ENCODE assay signal across 38 cellular contexts in genomic region chr12:109286652-109287051, GRCh38. TPM values are rescaled to one million over a fixed set of nuclear protein-coding genes. Genes with fewer than 3 reads are reported as not detected.
"Had no signal": no experiment of that assay in that cellular context is flagged by ENCODE, and none has a peak within 500 bp of the region (broad histone marks: within the 10 kb centered on the region; RNA-seq: fewer than 3 reads in every experiment).

No MANE protein-coding gene starts in this region.

- H3K36me3 ChIP-seq: adrenal gland, brain microvascular endothelial cell, breast epithelium had no signal

- H3K27ac Mint-ChIP-seq: activated B cell treated with CpG ODN at 0.5 μM for 24 hours; activated CD4-positive, alpha-beta memory T cell treated with anti-CD3 and anti-CD28 coated beads, Interleukin-2, amount 10 ng/mL, durations not matched to agents 7 days and 5 days; activated CD4-positive, alpha-beta T cell treated with anti-CD3 and anti-CD28 coated beads for 36 hours; activated CD4-positive, alpha-beta T cell treated with anti-CD3 and anti-CD28 coated beads, Interleukin-2, amount 10 ng/mL, durations not matched to agents 7 days and 5 days; activated CD8-positive, alpha-beta memory T cell treated with anti-CD3 and anti-CD28 coated beads, Interleukin-2, amount 10 ng/mL, durations not matched to agents 7 days and 5 days; activated CD8-positive, alpha-beta T cell treated with anti-CD3 and anti-CD28 coated beads, Interleukin-2, amount 10 ng/mL, durations not matched to agents 7 days and 5 days; activated naive CD8-positive, alpha-beta T cell treated with anti-CD3 and anti-CD28 coated beads for 36 hours; activated T-cell treated with anti-CD3 and anti-CD28 coated beads, Interleukin-2, amount 50 U/mL, for 24 hours; activated T-helper 2 cell treated with anti-CD3 and anti-CD28 coated beads, Interferon-gamma antibody, Interleukin-2, Interleukin-4, amounts not matched to agents 10 μg/mL and 5 μg/mL and 100 μg/mL, durations not matched to agents 14 hours and 24 hours and 36 hours; T-helper 1 cell treated with Interleukin-12 subunit alpha and Interleukin-12 subunit beta and Interleukin-4 antibody, amounts not matched to agents 30 μg/mL and 1 μg/mL, for 36 hours; T-helper 2 cell treated with Interferon-gamma antibody and Interleukin-4, amounts not matched to agents 5 μg/mL and 100 μg/mL, for 36 hours had no signal

- H3K36me3 Mint-ChIP-seq: activated CD8-positive, alpha-beta memory T cell treated with anti-CD3 and anti-CD28 coated beads, Interleukin-2, amount 10 ng/mL, durations not matched to agents 7 days and 5 days; activated naive CD4-positive, alpha-beta T cell treated with anti-CD3 and anti-CD28 coated beads, Interleukin-2, amount 50 U/mL, for 72 hours; activated naive CD8-positive, alpha-beta T cell treated with anti-CD3 and anti-CD28 coated beads for 36 hours had no signal

- DNase-seq: activated B cell treated with CpG ODN at 0.5 μM for 24 hours; activated CD4-positive, alpha-beta memory T cell treated with anti-CD3 and anti-CD28 coated beads, Interleukin-2, amount 10 ng/mL, durations not matched to agents 7 days and 5 days; activated CD4-positive, alpha-beta T cell treated with anti-CD3 and anti-CD28 coated beads for 1 hour; activated CD4-positive, alpha-beta T cell treated with anti-CD3 and anti-CD28 coated beads for 36 hours; activated CD4-positive, alpha-beta T cell treated with anti-CD3 and anti-CD28 coated beads for 48 hours; activated CD4-positive, alpha-beta T cell treated with anti-CD3 and anti-CD28 coated beads, Interleukin-2, amount 10 ng/mL, durations not matched to agents 7 days and 5 days; activated CD4-positive, alpha-beta T cell treated with anti-CD3 and anti-CD28 coated beads, Interleukin-2, amount 50 U/mL, for 48 hours; activated CD8-positive, alpha-beta memory T cell treated with anti-CD3 and anti-CD28 coated beads for 24 hours; activated CD8-positive, alpha-beta memory T cell treated with anti-CD3 and anti-CD28 coated beads, Interleukin-2, amount 10 ng/mL, durations not matched to agents 7 days and 5 days; activated CD8-positive, alpha-beta memory T cell treated with anti-CD3 and anti-CD28 coated beads, Interleukin-2, amount 50 U/mL, for 48 hours; activated CD8-positive, alpha-beta T cell treated with anti-CD3 and anti-CD28 coated beads, Interleukin-2, amount 10 ng/mL, durations not matched to agents 7 days and 5 days; activated effector memory CD4-positive, alpha-beta T cell treated with Interleukin-2 at 50 U/mL for 16 hours; activated gamma-delta T cell; activated naive CD4-positive, alpha-beta T cell treated with anti-CD3 and anti-CD28 coated beads, Interleukin-2, amount 50 U/mL, for 16 hours; activated naive CD4-positive, alpha-beta T cell treated with Interleukin-2 at 50 U/mL for 16 hours; activated naive CD8-positive, alpha-beta T cell treated with anti-CD3 and anti-CD28 coated beads for 36 hours; activated T-cell treated with anti-CD3 and anti-CD28 coated beads, Interleukin-2, amount 50 U/mL, for 24 hours; activated T-cell treated with anti-CD3 and anti-CD28 coated beads, Interleukin-2, amount 50 U/mL, for 48 hours; adrenal gland; amniotic stem cell; body of pancreas; brain microvascular endothelial cell; caudate nucleus; cerebellar nuclear complex; T-helper 1 cell; T-helper 2 cell; T-helper 9 cell had no signal

- H3K4me1 ChIP-seq: adrenal gland, body of pancreas, breast epithelium had no signal

- ATAC-seq: activated CD4-positive, alpha-beta T cell treated with anti-CD3 and anti-CD28 coated beads for 36 hours; activated CD4-positive, CD25-positive, alpha-beta regulatory T cell treated with anti-CD3 and anti-CD28 coated beads, Interleukin-2, amount 50 U/mL, for 24 hours; activated CD8-positive, alpha-beta memory T cell treated with anti-CD3 and anti-CD28 coated beads, Interleukin-2, amount 10 ng/mL, durations not matched to agents 7 days and 5 days; activated CD8-positive, alpha-beta T cell treated with anti-CD3 and anti-CD28 coated beads, Interleukin-2, amount 10 ng/mL, durations not matched to agents 7 days and 5 days; activated naive CD4-positive, alpha-beta T cell treated with anti-CD3 and anti-CD28 coated beads, Interleukin-2, amount 50 U/mL, for 72 hours; body of pancreas had no signal

- H3K9me3 ChIP-seq: adrenal gland, body of pancreas, breast epithelium had no signal

- H3K4me3 Mint-ChIP-seq: activated B cell treated with CpG ODN at 0.5 μM for 24 hours; activated CD4-positive, alpha-beta memory T cell treated with anti-CD3 and anti-CD28 coated beads, Interleukin-2, amount 10 ng/mL, durations not matched to agents 7 days and 5 days; activated CD4-positive, alpha-beta T cell treated with anti-CD3 and anti-CD28 coated beads for 36 hours; activated CD4-positive, alpha-beta T cell treated with anti-CD3 and anti-CD28 coated beads, Interleukin-2, amount 10 ng/mL, durations not matched to agents 7 days and 5 days; activated CD8-positive, alpha-beta memory T cell treated with anti-CD3 and anti-CD28 coated beads, Interleukin-2, amount 10 ng/mL, durations not matched to agents 7 days and 5 days; activated CD8-positive, alpha-beta T cell treated with anti-CD3 and anti-CD28 coated beads, Interleukin-2, amount 10 ng/mL, durations not matched to agents 7 days and 5 days; activated naive CD8-positive, alpha-beta T cell treated with anti-CD3 and anti-CD28 coated beads for 36 hours; activated T-cell treated with anti-CD3 and anti-CD28 coated beads, Interleukin-2, amount 50 U/mL, for 24 hours; central memory CD8-positive, alpha-beta T cell; T-helper 1 cell treated with Interleukin-12 subunit alpha and Interleukin-12 subunit beta and Interleukin-4 antibody, amounts not matched to agents 30 μg/mL and 1 μg/mL, for 36 hours; T-helper 2 cell treated with Interferon-gamma antibody and Interleukin-4, amounts not matched to agents 5 μg/mL and 100 μg/mL, for 36 hours had no signal

- H3K27ac ChIP-seq: adrenal gland, body of pancreas, brain microvascular endothelial cell, breast epithelium, VCaP had no signal

- H3K4me1 Mint-ChIP-seq: activated B cell treated with CpG ODN at 0.5 μM for 24 hours; activated CD4-positive, alpha-beta memory T cell treated with anti-CD3 and anti-CD28 coated beads, Interleukin-2, amount 10 ng/mL, durations not matched to agents 7 days and 5 days; activated CD4-positive, alpha-beta T cell treated with anti-CD3 and anti-CD28 coated beads for 36 hours; activated CD4-positive, alpha-beta T cell treated with anti-CD3 and anti-CD28 coated beads, Interleukin-2, amount 10 ng/mL, durations not matched to agents 7 days and 5 days; activated CD8-positive, alpha-beta memory T cell treated with anti-CD3 and anti-CD28 coated beads, Interleukin-2, amount 10 ng/mL, durations not matched to agents 7 days and 5 days; activated naive CD8-positive, alpha-beta T cell treated with anti-CD3 and anti-CD28 coated beads for 36 hours; central memory CD8-positive, alpha-beta T cell had no signal

- H3K27me3 ChIP-seq: adrenal gland, body of pancreas had no signal

- H3K9me3 Mint-ChIP-seq: activated B cell treated with CpG ODN at 0.5 μM for 24 hours; activated CD4-positive, alpha-beta memory T cell treated with anti-CD3 and anti-CD28 coated beads, Interleukin-2, amount 10 ng/mL, durations not matched to agents 7 days and 5 days; activated CD4-positive, alpha-beta T cell treated with anti-CD3 and anti-CD28 coated beads, Interleukin-2, amount 10 ng/mL, durations not matched to agents 7 days and 5 days; activated naive CD4-positive, alpha-beta T cell treated with anti-CD3 and anti-CD28 coated beads, Interleukin-2, amount 50 U/mL, for 72 hours; activated naive CD8-positive, alpha-beta T cell treated with anti-CD3 and anti-CD28 coated beads for 36 hours; activated T-cell treated with anti-CD3 and anti-CD28 coated beads, Interleukin-2, amount 50 U/mL, for 24 hours; activated T-helper 2 cell treated with anti-CD3 and anti-CD28 coated beads, Interferon-gamma antibody, Interleukin-2, Interleukin-4, amounts not matched to agents 10 μg/mL and 5 μg/mL and 100 μg/mL, durations not matched to agents 14 hours and 24 hours and 36 hours; central memory CD8-positive, alpha-beta T cell; T-helper 1 cell treated with Interleukin-12 subunit alpha and Interleukin-12 subunit beta and Interleukin-4 antibody, amounts not matched to agents 30 μg/mL and 1 μg/mL, for 36 hours; T-helper 2 cell treated with Interferon-gamma antibody and Interleukin-4, amounts not matched to agents 5 μg/mL and 100 μg/mL, for 36 hours had no signal

- FAIRE-seq: astrocyte, TTC549 had no signal

- H3K4me3 ChIP-seq: adrenal gland, body of pancreas, breast epithelium had no signal

- H3K27me3 Mint-ChIP-seq: activated CD4-positive, alpha-beta memory T cell treated with anti-CD3 and anti-CD28 coated beads, Interleukin-2, amount 10 ng/mL, durations not matched to agents 7 days and 5 days; activated CD8-positive, alpha-beta memory T cell treated with anti-CD3 and anti-CD28 coated beads, Interleukin-2, amount 10 ng/mL, durations not matched to agents 7 days and 5 days had no signal

RNA-seq across cellular contexts. Expression of gene FOXN4, which starts 22.4 kb away (rescaled TPM):
- total RNA-seq: activated B cell treated with CpG ODN at 0.5 μM for 24 hours; activated CD4-positive, alpha-beta memory T cell treated with anti-CD3 and anti-CD28 coated beads, Interleukin-2, amount 10 ng/mL, durations not matched to agents 7 days and 5 days; activated CD4-positive, alpha-beta T cell treated with anti-CD3 and anti-CD28 coated beads for 36 hours; activated CD4-positive, alpha-beta T cell treated with anti-CD3 and anti-CD28 coated beads, Interleukin-2, amount 10 ng/mL, durations not matched to agents 7 days and 5 days; activated CD8-positive, alpha-beta memory T cell treated with anti-CD3 and anti-CD28 coated beads, Interleukin-2, amount 10 ng/mL, durations not matched to agents 7 days and 5 days; activated CD8-positive, alpha-beta T cell treated with anti-CD3 and anti-CD28 coated beads, Interleukin-2, amount 10 ng/mL, durations not matched to agents 7 days and 5 days; activated naive CD4-positive, alpha-beta T cell treated with anti-CD3 and anti-CD28 coated beads, Interleukin-2, amount 50 U/mL, for 72 hours; activated naive CD8-positive, alpha-beta T cell treated with anti-CD3 and anti-CD28 coated beads for 36 hours; activated T-helper 2 cell treated with anti-CD3 and anti-CD28 coated beads, Interferon-gamma antibody, Interleukin-2, Interleukin-4, amounts not matched to agents 10 μg/mL and 5 μg/mL and 100 μg/mL, durations not matched to agents 14 hours and 24 hours and 36 hours; adrenal gland; aorta; astrocyte; body of pancreas; breast epithelium had no signal
- polyA plus RNA-seq: aorta had no signal
